8 cellular contexts compared by ENCODE assay signal in genomic region chr14:99393059-99393655, GRCh38.
DNase-seq lines count a peak whose midpoint lies in the region; ATAC-seq, FAIRE-seq and TF ChIP-seq lines count a peak whose summit lies in the region.

No MANE protein-coding gene starts in this region.

- 65 to 71% (median 68%) methylated on average over 12 of the region's 12 CpGs for WGBS in small intestine, 3 donors

- POLR2A ChIA-PET in activated CD8-positive, alpha-beta T cell treated with anti-CD3 and anti-CD28 coated beads, Interleukin-2, amount 10 ng/mL, durations not matched to agents 7 days and 5 days (lab: Charles Lee), result no interaction called here

- no peak for TF ChIP-seq POLR2A in vagina (IDR thresholded peaks at IDR 0.05)

- no peak overlapping the region for H3K27ac Mint-ChIP-seq in activated CD8-positive, alpha-beta T cell treated with anti-CD3 and anti-CD28 coated beads, Interleukin-2, amount 10 ng/mL, durations not matched to agents 7 days and 5 days

- ATAC-seq in GM21360 (IDR thresholded peaks at IDR 0.05; ENCODE audit: unreplicated experiment), result peak; percentile 70
- ATAC-seq in activated CD8-positive, alpha-beta T cell treated with anti-CD3 and anti-CD28 coated beads, Interleukin-2, amount 10 ng/mL, durations not matched to agents 7 days and 5 days, result peak; percentile 56
- no peak for ATAC-seq in HG02970 (IDR thresholded peaks at IDR 0.05; ENCODE audit: low FRiP score, unreplicated experiment)

- H3K4me3 ChIP-seq in LNCaP clone FGC (ENCODE audit: low read depth, low read length) (no peak overlapping the region), fibroblast of villous mesenchyme (ENCODE audit: low read depth, low read length) (no peak overlapping the region), small intestine (ENCODE audit: low read depth in 1 of 2, low read length in 2 of 2) (no peak overlapping the region), vagina (no peak overlapping the region)

- no peak for FAIRE-seq in small intestine (lab: Jason Lieb, UNC)

- H3K36me3 Mint-ChIP-seq in activated CD8-positive, alpha-beta T cell treated with anti-CD3 and anti-CD28 coated beads, Interleukin-2, amount 10 ng/mL, durations not matched to agents 7 days and 5 days (ENCODE audit: low read depth), result peaks cover 12% of the 10 kb centered on the region

- H3K4me3 Mint-ChIP-seq in activated CD8-positive, alpha-beta T cell treated with anti-CD3 and anti-CD28 coated beads, Interleukin-2, amount 10 ng/mL, durations not matched to agents 7 days and 5 days, result no peak overlapping the region

- no peaks in the 10 kb centered on the region for H3K9me3 Mint-ChIP-seq in activated CD8-positive, alpha-beta T cell treated with anti-CD3 and anti-CD28 coated beads, Interleukin-2, amount 10 ng/mL, durations not matched to agents 7 days and 5 days (ENCODE audit: insufficient read depth)

- no peak overlapping the region for H3K27ac ChIP-seq in small intestine (ENCODE audit: low read depth in 1 of 2, low read length in 1 of 2)
- H3K27ac ChIP-seq in vagina, result no peak overlapping the region

- H3K27me3 ChIP-seq in small intestine (ENCODE audit: control insufficient read depth in 2 of 2, insufficient read depth in 2 of 2, low read length in 2 of 2) (no peaks in the 10 kb centered on the region), vagina (no peaks in the 10 kb centered on the region)

- H3K4me1 Mint-ChIP-seq in activated CD8-positive, alpha-beta T cell treated with anti-CD3 and anti-CD28 coated beads, Interleukin-2, amount 10 ng/mL, durations not matched to agents 7 days and 5 days (ENCODE audit: low read depth), result peaks cover 11% of the 10 kb centered on the region

- peak; percentile 82 for DNase-seq in D341Med (ENCODE audit: low spot score)
- DNase-seq in LNCaP clone FGC (ENCODE audit: low read depth), result no peak
- DNase-seq in activated CD8-positive, alpha-beta T cell treated with anti-CD3 and anti-CD28 coated beads, Interleukin-2, amount 10 ng/mL, durations not matched to agents 7 days and 5 days, result peak; percentile 45
- DNase-seq in fibroblast of villous mesenchyme (ENCODE audit: low read depth), result peak; percentile 37
- peak; percentile 65 for DNase-seq in small intestine
- no peak for DNase-seq in vagina (ENCODE audit: extremely low spot score in 2 of 2)

- CTCF ChIA-PET in activated CD8-positive, alpha-beta T cell treated with anti-CD3 and anti-CD28 coated beads, Interleukin-2, amount 10 ng/mL, durations not matched to agents 7 days and 5 days (lab: Charles Lee), result interaction anchor here (0.6 to 2.6 kb wide), 18 partner anchors 9 to 81 kb away, joined by 3 to 36 read pairs (median 4); no protein-coding TSS in a partner anchor

- H3K4me1 ChIP-seq in small intestine (ENCODE audit: control insufficient read depth in 2 of 2, insufficient read depth in 1 of 2, low read depth in 1 of 2, low read length in 1 of 2), result peaks cover 0 to 2% of the 10 kb centered on the region in 2 donors
- H3K4me1 ChIP-seq in vagina, result no peaks in the 10 kb centered on the region

- TF ChIP-seq CTCF in LNCaP clone FGC (IDR thresholded peaks at IDR 0.05; ENCODE audit: control insufficient read depth, extremely low read depth, insufficient read depth), result peak; percentile 76
- peak; percentile 81 for TF ChIP-seq CTCF in fibroblast of villous mesenchyme (IDR thresholded peaks at IDR 0.05; ENCODE audit: insufficient read depth, low read depth, low read length)
- TF ChIP-seq CTCF in vagina (IDR thresholded peaks at IDR 0.05), result peak in 1 of 3 experiments; percentile 37

- H3K9me3 ChIP-seq in small intestine (ENCODE audit: control insufficient read depth, low read depth), result no peaks in the 10 kb centered on the region
- no peaks in the 10 kb centered on the region for H3K9me3 ChIP-seq in vagina

- H3K36me3 ChIP-seq in small intestine (ENCODE audit: control insufficient read depth in 2 of 2, insufficient read depth in 2 of 2, low read length in 2 of 2) (peaks cover 0 to 3% of the 10 kb centered on the region in 2 donors), vagina (peaks cover 0 to 2% of the 10 kb centered on the region in 2 donors)

- intact Hi-C loops in vagina (cut with DNase I), result no loop called here

- no peaks in the 10 kb centered on the region for H3K27me3 Mint-ChIP-seq in activated CD8-positive, alpha-beta T cell treated with anti-CD3 and anti-CD28 coated beads, Interleukin-2, amount 10 ng/mL, durations not matched to agents 7 days and 5 days (ENCODE audit: low read depth)

Comparison
In these comparisons a context has a peak if more than half of its experiments do, and no peak if none do; other contexts are left out.
1. DNase-seq: peak in D341Med (single experiment), activated CD8-positive, alpha-beta T cell treated with anti-CD3 and anti-CD28 coated beads, Interleukin-2, amount 10 ng/mL, durations not matched to agents 7 days and 5 days (single experiment), fibroblast of villous mesenchyme (single experiment) and small intestine (single experiment); none in LNCaP clone FGC (single experiment) and vagina (0 of 2).